ENCODE assay signal across 13 cellular contexts in the genomic region with DNA sequence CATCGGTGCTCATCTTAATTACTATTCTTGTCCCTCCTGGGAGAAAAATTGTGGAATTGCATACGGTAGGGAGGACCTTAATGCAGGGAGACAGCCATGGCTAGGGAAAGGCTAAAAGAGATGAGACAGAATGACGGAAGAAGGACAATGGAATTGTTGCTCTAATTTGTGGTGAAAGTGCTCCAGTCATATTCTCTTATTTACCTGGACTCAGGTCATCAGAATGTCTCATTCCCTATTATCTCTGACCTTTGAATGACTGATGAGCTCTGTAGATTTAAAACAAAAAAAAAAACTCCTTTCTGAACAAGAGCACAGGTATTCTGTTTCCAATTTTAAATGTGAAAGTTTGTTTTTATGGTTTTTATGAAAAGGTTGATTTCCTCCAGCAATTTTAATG.
"Had no signal": no experiment of that assay in that cellular context is flagged by ENCODE, and none has a peak within 500 bp of the region (broad histone marks: within the 10 kb centered on the region; RNA-seq: fewer than 3 reads in every experiment).

No MANE protein-coding gene starts in this region.

- H3K9me3 ChIP-seq: lower lobe of right lung, pancreas, thyroid gland, uterus had no signal

- H3K4me1 ChIP-seq: lower lobe of right lung, pancreas, thyroid gland, uterus had no signal

- DNase-seq: activated CD4-positive, alpha-beta T cell treated with anti-CD3 and anti-CD28 coated beads, Interleukin-2, amount 50 U/mL, for 4 hours; activated gamma-delta T cell; activated naive CD8-positive, alpha-beta T cell treated with anti-CD3 and anti-CD28 coated beads for 36 hours; activated T-cell treated with anti-CD3 and anti-CD28 coated beads, Interleukin-2, amount 50 U/mL, for 4 hours; dermis blood vessel endothelial cell; hypothalamus; kidney glomerular epithelial cell; lower lobe of right lung; midbrain; pancreas; thyroid gland; uterus had no signal

- FAIRE-seq: pancreas had no signal

- H3K27me3 ChIP-seq: pancreas, thyroid gland, uterus had no signal

- H3K27ac ChIP-seq: lower lobe of right lung, pancreas, skin epidermis, thyroid gland, uterus had no signal

- H3K4me3 ChIP-seq: lower lobe of right lung, pancreas, skin epidermis, thyroid gland, uterus had no signal

- H3K36me3 ChIP-seq: lower lobe of right lung, pancreas, thyroid gland, uterus had no signal
